In genomic region chr11:121929581-121929980, GRCh38 we compare ENCODE assay signal across 9 cellular contexts.
A peak's percentile ranks its signal among the peaks of the same experiment; 100 is the strongest.
DNase-seq lines count a peak whose midpoint lies in the region; ATAC-seq, FAIRE-seq and TF ChIP-seq lines count a peak whose summit lies in the region.
"Had no signal": no experiment of that assay in that cellular context is flagged by ENCODE, and none has a peak within 500 bp of the region (broad histone marks: within the 10 kb centered on the region; RNA-seq: fewer than 3 reads in every experiment).

No MANE protein-coding gene starts in this region.

- no peaks in the 10 kb centered on the region for H3K36me3 ChIP-seq in subcutaneous abdominal adipose tissue (ENCODE audit: control insufficient read depth in 5 of 5, insufficient read depth in 5 of 5, low read length in 5 of 5)

- H3K4me1 ChIP-seq in subcutaneous abdominal adipose tissue (ENCODE audit: control insufficient read depth in 5 of 5, insufficient read depth in 5 of 5, low read length in 5 of 5), result peaks cover 2 to 26% (median 19%) of the 10 kb centered on the region in 5 donors

- peak overlapping the region in 1 of 5 donors; percentile 26 for H3K9ac ChIP-seq in subcutaneous abdominal adipose tissue (ENCODE audit: low read length in 5 of 5)

- H3K36me3 Mint-ChIP-seq in activated naive CD4-positive, alpha-beta T cell treated with anti-CD3 and anti-CD28 coated beads, Interleukin-2, amount 50 U/mL, for 72 hours, result no peaks in the 10 kb centered on the region

- no peak for TF ChIP-seq CTCF in astrocyte of the spinal cord (IDR thresholded peaks at IDR 0.05; ENCODE audit: low read depth, low read length)

- in situ Hi-C loops in astrocyte of the spinal cord (cut with HindIII; ENCODE audit: low sequenced_read_pairs), result no loop called here

- peak; percentile 36 for FAIRE-seq in HTR-8/SVneo (lab: Jason Lieb, UNC)
- FAIRE-seq: TTC549 had no signal

- H3K27me3 ChIP-seq in subcutaneous abdominal adipose tissue (ENCODE audit: control insufficient read depth in 5 of 5, insufficient read depth in 4 of 5, low read length in 5 of 5), result no peaks in the 10 kb centered on the region

- DNase-seq in HTR-8/SVneo (ENCODE audit: insufficient read length, low spot score) (peak; percentile 41), astrocyte of the spinal cord (ENCODE audit: low read depth, low spot score) (peak; percentile 50), iris pigment epithelial cell (ENCODE audit: low read depth) (peak; percentile 46), erythroblast (lab: John Stamatoyannopoulos, UW) (no peak)
- no peak for DNase-seq in activated naive CD4-positive, alpha-beta T cell treated with anti-CD3 and anti-CD28 coated beads, Interleukin-2, amount 50 U/mL, for 72 hours (ENCODE audit: low spot score in 2 of 2)

- H3K27ac ChIP-seq in subcutaneous abdominal adipose tissue (ENCODE audit: low read depth, low read length), result peak overlapping the region; percentile 84

- H3K4me3 ChIP-seq in astrocyte of the spinal cord (ENCODE audit: low read depth, low read length), result peak overlapping the region; percentile 26
- peak overlapping the region; percentile 48 to 72 (median 60) for H3K4me3 ChIP-seq in subcutaneous abdominal adipose tissue (ENCODE audit: low read depth in 1 of 5, low read length in 5 of 5)

- no peak for TF ChIP-seq POLR2A in erythroblast (IDR thresholded peaks at IDR 0.05; ENCODE audit: low read length)

- no peak for ATAC-seq in activated naive CD4-positive, alpha-beta T cell treated with anti-CD3 and anti-CD28 coated beads, Interleukin-2, amount 50 U/mL, for 72 hours
- ATAC-seq in GM21737 (IDR thresholded peaks at IDR 0.05; ENCODE audit: unreplicated experiment) (no peak), HG02763 (IDR thresholded peaks at IDR 0.05; ENCODE audit: unreplicated experiment) (no peak)

- H3K27ac Mint-ChIP-seq in activated naive CD4-positive, alpha-beta T cell treated with anti-CD3 and anti-CD28 coated beads, Interleukin-2, amount 50 U/mL, for 72 hours, result no peak overlapping the region

- no peaks in the 10 kb centered on the region for H3K9me3 Mint-ChIP-seq in activated naive CD4-positive, alpha-beta T cell treated with anti-CD3 and anti-CD28 coated beads, Interleukin-2, amount 50 U/mL, for 72 hours

- H3K9me3 ChIP-seq in subcutaneous abdominal adipose tissue (ENCODE audit: control insufficient read depth in 5 of 5, low read length in 5 of 5), result no peaks in the 10 kb centered on the region

Comparison
In these comparisons a context has a peak if more than half of its experiments do, and no peak if none do; other contexts are left out.
1. DNase-seq: peak in HTR-8/SVneo (single experiment), astrocyte of the spinal cord (single experiment) and iris pigment epithelial cell (single experiment); none in erythroblast (0 of 2) and activated naive CD4-positive, alpha-beta T cell treated with anti-CD3 and anti-CD28 coated beads, Interleukin-2, amount 50 U/mL, for 72 hours (0 of 2).